In genomic region chr12:122837306-122838265, GRCh38 we compare ENCODE assay signal across 11 cellular contexts. TPM values are rescaled to one million over a fixed set of nuclear protein-coding genes. Genes with fewer than 3 reads are reported as not detected.
DNase-seq lines count a peak whose midpoint lies in the region; ATAC-seq and TF ChIP-seq lines count a peak whose summit lies in the region.
"Had no signal": no experiment of that assay in that cellular context is flagged by ENCODE, and none has a peak within 500 bp of the region (broad histone marks: within the 10 kb centered on the region; RNA-seq: fewer than 3 reads in every experiment).

No MANE protein-coding gene starts in this region.

- intact Hi-C loops in stomach (cut with DNase I; ENCODE audit: low total_unique reads) = no loop called here

- H3K9me3 ChIP-seq in Peyer's patch (no peaks in the 10 kb centered on the region), stomach (no peaks in the 10 kb centered on the region)

- H3K9me3 Mint-ChIP-seq in activated T-cell treated with anti-CD3 and anti-CD28 coated beads, Interleukin-2, amount 50 U/mL, for 4 hours = no peaks in the 10 kb centered on the region

- DNase-seq in activated T-cell treated with anti-CD3 and anti-CD28 coated beads, Interleukin-2, amount 50 U/mL, for 4 hours = no peak
- no peak for DNase-seq in activated T-cell treated with anti-CD3 and anti-CD28 coated beads, Interleukin-2, amount 50 U/mL, for 48 hours
- DNase-seq in Peyer's patch = peak in 1 of 3 donors; percentile 55
- DNase-seq in inferior parietal cortex (ENCODE audit: extremely low spot score) = peak; percentile 20
- peak; percentile 76 for DNase-seq in stomach
- no peak for DNase-seq in DMS 273 treated with DMSO at 0.1 percent for 48 hours (lab: John Stamatoyannopoulos, UW)
- no peak for DNase-seq in pons (ENCODE audit: low spot score)
- DNase-seq in RKO (ENCODE audit: low spot score) = no peak
- DNase-seq: activated CD8-positive, alpha-beta memory T cell treated with anti-CD3 and anti-CD28 coated beads for 24 hours; foreskin keratinocyte; NCI-H1436 had no signal

- peak overlapping the region in 2 of 4 donors; percentile 94 to 99 for H3K4me3 ChIP-seq in Peyer's patch
- peak overlapping the region; percentile 72 to 82 (median 80) for H3K4me3 ChIP-seq in stomach

- H3K4me1 ChIP-seq in Peyer's patch (peaks cover 0 to 49% (median 6%) of the 10 kb centered on the region in 4 donors), stomach (peaks cover 57 to 86% (median 66%) of the 10 kb centered on the region in 4 donors)

- no peaks in the 10 kb centered on the region for H3K27me3 Mint-ChIP-seq in activated T-cell treated with anti-CD3 and anti-CD28 coated beads, Interleukin-2, amount 50 U/mL, for 4 hours (ENCODE audit: low read depth)

- peaks cover 49% of the 10 kb centered on the region for H3K4me1 Mint-ChIP-seq in activated T-cell treated with anti-CD3 and anti-CD28 coated beads, Interleukin-2, amount 50 U/mL, for 4 hours (ENCODE audit: low read depth)

- peak overlapping the region; percentile 95 for H3K4me3 Mint-ChIP-seq in activated T-cell treated with anti-CD3 and anti-CD28 coated beads, Interleukin-2, amount 50 U/mL, for 4 hours

- H3K27ac ChIP-seq in Peyer's patch = peak overlapping the region; percentile 79 to 97 (median 90)
- peak overlapping the region; percentile 85 to 97 (median 91) for H3K27ac ChIP-seq in stomach
- H3K27ac ChIP-seq: foreskin keratinocyte had no signal

- H3K36me3 ChIP-seq in Peyer's patch (no peaks in the 10 kb centered on the region), stomach (peaks cover 0 to 3% (median 0%) of the 10 kb centered on the region in 4 donors)

- TF ChIP-seq CTCF in Peyer's patch (IDR thresholded peaks at IDR 0.05) (no peak), stomach (IDR thresholded peaks at IDR 0.05) (no peak)

- TF ChIP-seq POLR2A in Peyer's patch (IDR thresholded peaks at IDR 0.05) (no peak), stomach (IDR thresholded peaks at IDR 0.05) (no peak)

- WGBS in stomach, 5 donors = 35 to 67% (median 46%) methylated on average over 22 of the region's 22 CpGs

- ATAC-seq in activated T-cell treated with anti-CD3 and anti-CD28 coated beads, Interleukin-2, amount 50 U/mL, for 4 hours = no peak
- ATAC-seq: foreskin keratinocyte had no signal

- H3K36me3 Mint-ChIP-seq in activated T-cell treated with anti-CD3 and anti-CD28 coated beads, Interleukin-2, amount 50 U/mL, for 4 hours (ENCODE audit: insufficient read depth) = no peaks in the 10 kb centered on the region

- H3K27me3 ChIP-seq in Peyer's patch (no peaks in the 10 kb centered on the region), stomach (no peaks in the 10 kb centered on the region)
- H3K27me3 ChIP-seq: foreskin keratinocyte had no signal

- no peak for TF ChIP-seq EP300 in stomach (IDR thresholded peaks at IDR 0.05)

RNA-seq across cellular contexts. Expression of gene HIP1R, which starts 2.3 kb away (rescaled TPM):
- 10 to 100 TPM; 23.2 to 34.5 (median 32.1) TPM for total RNA-seq in activated T-cell treated with anti-CD3 and anti-CD28 coated beads, Interleukin-2, amount 50 U/mL, for 4 hours
- 100 to 1,000 TPM; 208 to 265 (median 238) TPM for total RNA-seq in Peyer's patch
- 100 to 1,000 TPM in 4 of 5 donors, 10 to 100 TPM in 1; 67.6 to 395 (median 160) TPM for total RNA-seq in stomach
- 10 to 100 TPM; 52.1 to 69.6 (median 68.8) TPM for polyA plus RNA-seq in stomach

RNA-seq across cellular contexts. Expression of gene VPS37B, which starts 58.3 kb away (rescaled TPM):
- 10 to 100 TPM; 11.9 to 20.3 (median 18.4) TPM for total RNA-seq in activated T-cell treated with anti-CD3 and anti-CD28 coated beads, Interleukin-2, amount 50 U/mL, for 4 hours
- total RNA-seq in Peyer's patch (10 to 100 TPM; 49.5 to 92.8 (median 58.4) TPM), stomach (100 to 1,000 TPM in 1 of 5 donors, 10 to 100 TPM in 4; 13.4 to 105 (median 68.5) TPM)
- 10 to 100 TPM; 31.3 to 44.0 (median 37.1) TPM for polyA plus RNA-seq in stomach

Comparison
In these comparisons a context has a peak if more than half of its experiments do, and no peak if none do; other contexts are left out.
1. DNase-seq: peak in inferior parietal cortex (single experiment) and stomach (single experiment); none in activated T-cell treated with anti-CD3 and anti-CD28 coated beads, Interleukin-2, amount 50 U/mL, for 4 hours (single experiment), activated T-cell treated with anti-CD3 and anti-CD28 coated beads, Interleukin-2, amount 50 U/mL, for 48 hours (0 of 2), DMS 273 treated with DMSO at 0.1 percent for 48 hours (single experiment), pons (single experiment) and RKO (single experiment).